ENCODE assay signal across 8 cellular contexts in the genomic region with DNA sequence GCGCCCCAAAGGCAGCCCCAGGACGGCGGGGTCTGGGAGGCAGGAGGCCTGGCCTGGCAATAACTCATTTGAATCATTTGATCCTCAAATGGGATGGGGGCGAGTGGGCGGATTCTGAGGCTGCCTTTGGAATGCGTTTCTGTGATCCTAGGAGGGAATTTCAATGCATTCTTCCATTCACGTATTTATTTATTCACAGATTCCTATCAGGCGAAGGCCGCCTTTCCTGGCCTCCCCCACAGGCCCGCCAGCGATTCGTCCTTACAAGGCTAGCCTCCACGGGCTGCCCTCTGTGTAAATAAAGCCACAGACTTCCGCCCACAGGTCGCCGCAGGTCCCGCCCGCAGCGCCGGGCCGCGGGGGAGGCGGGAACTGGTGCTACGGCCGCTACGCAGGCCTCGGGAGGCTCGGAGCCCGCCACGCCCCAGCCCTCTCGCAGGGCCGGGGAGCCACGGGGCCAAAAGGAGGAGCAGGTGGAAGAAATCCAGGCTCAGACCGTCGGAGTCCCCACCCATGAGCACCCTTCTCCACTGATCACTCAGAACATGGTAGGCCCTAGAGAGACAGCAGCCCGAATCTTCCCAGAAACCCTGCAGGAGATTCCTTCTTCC. TPM values are rescaled to one million over a fixed set of nuclear protein-coding genes. Genes with fewer than 3 reads are reported as not detected.
DNase-seq lines count a peak whose midpoint lies in the region; TF ChIP-seq lines count a peak whose summit lies in the region.

No MANE protein-coding gene starts in this region.

- H3K27me3 ChIP-seq in GM06990 (replicated peaks; ENCODE audit: control insufficient read depth, insufficient read depth, low read length) (no peaks in the 10 kb centered on the region), H9 (ENCODE audit: insufficient read depth, low read length) (no peaks in the 10 kb centered on the region; the same call in 1 of the 2 replicates), Loucy (ENCODE audit: insufficient read depth, low read length, poor library complexity, severe bottlenecking) (no peaks in the 10 kb centered on the region), endodermal cell (ENCODE audit: control insufficient read depth, insufficient read depth, low read length, poor library complexity, severe bottlenecking) (no peaks in the 10 kb centered on the region)

- H4K20me1 ChIP-seq in H9 (ENCODE audit: control insufficient read depth, insufficient read depth, insufficient read length) (no peaks in the 10 kb centered on the region), Loucy (ENCODE audit: insufficient read depth, low read length, poor library complexity, severe bottlenecking) (no peaks in the 10 kb centered on the region)

- H3K27ac ChIP-seq in H9 (ENCODE audit: insufficient read length, low read depth, low read length) = no peak overlapping the region
- H3K27ac ChIP-seq in endodermal cell (ENCODE audit: low read depth, low read length) = no peak overlapping the region
- H3K27ac ChIP-seq in mesodermal cell (ENCODE audit: low read depth, low read length, severe bottlenecking) = peak overlapping the region; percentile 30

- POLR2A ChIA-PET in activated CD4-positive, alpha-beta memory T cell treated with anti-CD3 and anti-CD28 coated beads, Interleukin-2, amount 10 ng/mL, durations not matched to agents 7 days and 5 days (lab: Charles Lee) = no interaction called here

- H3K36me3 ChIP-seq in GM06990 (ENCODE audit: control insufficient read depth, insufficient read depth, low read length) (no peaks in the 10 kb centered on the region), Loucy (ENCODE audit: insufficient read depth, low read length) (no peaks in the 10 kb centered on the region), endodermal cell (ENCODE audit: control insufficient read depth, insufficient read depth, low read length) (no peaks in the 10 kb centered on the region), mesodermal cell (ENCODE audit: control insufficient read depth, insufficient read depth, low read length) (no peaks in the 10 kb centered on the region)

- H3K79me1 ChIP-seq in H9 (ENCODE audit: insufficient read depth, low read depth, low read length, poor library complexity, severe bottlenecking) = no peaks in the 10 kb centered on the region

- H3K9ac ChIP-seq in H9 (ENCODE audit: extremely low read depth, insufficient read length, low read length) (no peak overlapping the region), Loucy (ENCODE audit: low read depth, low read length, poor library complexity, severe bottlenecking) (peak overlapping the region; percentile 94), endodermal cell (ENCODE audit: extremely low read depth, low read length, poor library complexity, severe bottlenecking) (peak overlapping the region; percentile 3)

- DNase-seq in GM06990 (ENCODE audit: extremely low read depth, insufficient read length) = peak; percentile 89
- DNase-seq in H9 = peak; percentile 65
- DNase-seq in activated CD4-positive, alpha-beta memory T cell treated with anti-CD3 and anti-CD28 coated beads, Interleukin-2, amount 10 ng/mL, durations not matched to agents 7 days and 5 days = peak; percentile 70
- peak; percentile 84 for DNase-seq in endodermal cell
- DNase-seq in stimulated activated CD8-positive, alpha-beta memory T cell treated with anti-CD3 and anti-CD28 coated beads, Interleukin-7, amount 100 ng/mL, for 48 hours (ENCODE audit: extremely low read depth in 1 of 2, low read depth in 1 of 2) = peak; percentile 36 to 51
- no peak for DNase-seq in cerebellar nuclear complex (lab: John Stamatoyannopoulos, UW)

- H2AFZ ChIP-seq in H9 (ENCODE audit: low read length) = no peak overlapping the region
- H2AFZ ChIP-seq in Loucy (ENCODE audit: low read length) = peak overlapping the region; percentile 85; the same call in 1 of the 2 replicates

- H3K4me3 Mint-ChIP-seq in H9 = peak overlapping the region; percentile 73 to 82
- peak overlapping the region; percentile 83 for H3K4me3 Mint-ChIP-seq in activated CD4-positive, alpha-beta memory T cell treated with anti-CD3 and anti-CD28 coated beads, Interleukin-2, amount 10 ng/mL, durations not matched to agents 7 days and 5 days
- peak overlapping the region; percentile 74 for H3K4me3 Mint-ChIP-seq in endodermal cell

- H3K9me3 ChIP-seq in H9 (ENCODE audit: control insufficient read depth, low read depth, low read length) (no peaks in the 10 kb centered on the region), Loucy (ENCODE audit: insufficient read depth, low read depth, low read length) (no peaks in the 10 kb centered on the region), endodermal cell (ENCODE audit: control insufficient read depth, low read length) (no peaks in the 10 kb centered on the region), mesodermal cell (ENCODE audit: control insufficient read depth, low read length) (no peaks in the 10 kb centered on the region)

- peak overlapping the region; percentile 33; the same call in 1 of the 2 replicates for H3K14ac ChIP-seq in H9 (ENCODE audit: insufficient read depth, low read length)

- WGBS in H9 (ENCODE audit: extremely low coverage, insufficient read length, low lambda C conversion rate) = no CpG with 5 or more reads among the region's 36 CpGs
- WGBS in endodermal cell (ENCODE audit: insufficient coverage in 1 of 2, insufficient read length in 1 of 2), 2 experiments = 19 to 50% methylated on average over 2 to 36 of the region's 36 CpGs
- WGBS in mesodermal cell (ENCODE audit: insufficient coverage in 2 of 2), 2 experiments = 5 to 9% methylated on average over 15 to 30 of the region's 36 CpGs

- peaks cover 25 to 35% of the 10 kb centered on the region in 2 experiments for H3K4me1 Mint-ChIP-seq in H9
- H3K4me1 Mint-ChIP-seq in activated CD4-positive, alpha-beta memory T cell treated with anti-CD3 and anti-CD28 coated beads, Interleukin-2, amount 10 ng/mL, durations not matched to agents 7 days and 5 days = peaks cover 45% of the 10 kb centered on the region
- H3K4me1 Mint-ChIP-seq in endodermal cell = peaks cover 9% of the 10 kb centered on the region

- no peak overlapping the region for H3K4ac ChIP-seq in H9 (ENCODE audit: low read depth, low read length)

- H3K79me2 ChIP-seq in H9 (ENCODE audit: insufficient read depth, low read length) (no peaks in the 10 kb centered on the region), Loucy (ENCODE audit: insufficient read depth, low read length) (no peaks in the 10 kb centered on the region)

- H3K27me3 Mint-ChIP-seq in H9 (ENCODE audit: low read depth) (peaks cover 27% of the 10 kb centered on the region), endodermal cell (ENCODE audit: insufficient read depth) (peaks cover 32% of the 10 kb centered on the region)
- H3K27me3 Mint-ChIP-seq in activated CD4-positive, alpha-beta memory T cell treated with anti-CD3 and anti-CD28 coated beads, Interleukin-2, amount 10 ng/mL, durations not matched to agents 7 days and 5 days = peaks cover 1% of the 10 kb centered on the region

- no peak overlapping the region for H2BK15ac ChIP-seq in H9 (ENCODE audit: low read depth, low read length)

- H3K36me3 Mint-ChIP-seq in H9 (ENCODE audit: insufficient read depth in 1 of 3, low read depth in 3 of 3) = no peaks in the 10 kb centered on the region; a peak in 1 of 7 replicates
- no peaks in the 10 kb centered on the region for H3K36me3 Mint-ChIP-seq in activated CD4-positive, alpha-beta memory T cell treated with anti-CD3 and anti-CD28 coated beads, Interleukin-2, amount 10 ng/mL, durations not matched to agents 7 days and 5 days (ENCODE audit: low read depth)
- no peaks in the 10 kb centered on the region for H3K36me3 Mint-ChIP-seq in endodermal cell (ENCODE audit: low read depth)

- CTCF ChIA-PET in activated CD4-positive, alpha-beta memory T cell treated with anti-CD3 and anti-CD28 coated beads, Interleukin-2, amount 10 ng/mL, durations not matched to agents 7 days and 5 days (lab: Charles Lee) = no interaction called here

- no peak overlapping the region for H4K8ac ChIP-seq in H9 (replicated peaks; ENCODE audit: insufficient read length, low read depth, low read length)

- no peak overlapping the region for H3T11ph ChIP-seq in H9 (ENCODE audit: low read length)

- no peaks in the 10 kb centered on the region for H3K4me1 ChIP-seq in H9 (ENCODE audit: insufficient read depth, low read length)
- H3K4me1 ChIP-seq in Loucy (ENCODE audit: insufficient read depth, low read length, poor library complexity, severe bottlenecking) = peaks cover 17% of the 10 kb centered on the region
- H3K4me1 ChIP-seq in endodermal cell (ENCODE audit: control insufficient read depth, insufficient read depth, low read length) = no peaks in the 10 kb centered on the region
- peaks cover 5% of the 10 kb centered on the region for H3K4me1 ChIP-seq in mesodermal cell (ENCODE audit: control insufficient read depth, insufficient read depth, low read length, poor library complexity, severe bottlenecking)

- H3K9me2 ChIP-seq in Loucy (replicated peaks; ENCODE audit: low read depth, low read length) = no peaks in the 10 kb centered on the region

- no peak overlapping the region for H2BK5ac ChIP-seq in H9 (ENCODE audit: insufficient read length, low read length)

- no peak overlapping the region for H2AK5ac ChIP-seq in H9 (ENCODE audit: insufficient read length, low read length)

- H3K27ac Mint-ChIP-seq in H9 (no peak overlapping the region; a peak in 1 of 7 replicates), endodermal cell (peak overlapping the region; percentile 60)
- peak overlapping the region; percentile 78 for H3K27ac Mint-ChIP-seq in activated CD4-positive, alpha-beta memory T cell treated with anti-CD3 and anti-CD28 coated beads, Interleukin-2, amount 10 ng/mL, durations not matched to agents 7 days and 5 days

- H2BK120ac ChIP-seq in H9 (ENCODE audit: low read depth, low read length, poor library complexity, severe bottlenecking) = no peak overlapping the region

- TF ChIP-seq CTCF in GM06990 (IDR thresholded peaks at IDR 0.05; ENCODE audit: insufficient read depth, low read length, poor library complexity, severe bottlenecking) = no peak
- TF ChIP-seq CTCF in H9 (conservative IDR thresholded peaks at IDR 0.05) = no peak
- TF ChIP-seq CTCF in Loucy (conservative IDR thresholded peaks at IDR 0.05; ENCODE audit: low read length) = no peak
- no peak for TF ChIP-seq CTCF in endodermal cell (conservative IDR thresholded peaks at IDR 0.05)

- H4K5ac ChIP-seq in H9 (ENCODE audit: insufficient read length, low read depth, low read length) = no peak overlapping the region

- H3K56ac ChIP-seq in H9 (ENCODE audit: insufficient read length, low read depth, low read length) = no peak overlapping the region

- peak overlapping the region; percentile 15 for H2BK12ac ChIP-seq in H9 (ENCODE audit: insufficient read length, low read depth, low read length)

- no peak overlapping the region for H4K91ac ChIP-seq in H9 (ENCODE audit: insufficient read length, low read depth, low read length)

- H2BK20ac ChIP-seq in H9 (ENCODE audit: low read depth, low read length, poor library complexity, severe bottlenecking) = no peak overlapping the region

- H3K23ac ChIP-seq in H9 (ENCODE audit: insufficient read length, low read depth, low read length) = no peak overlapping the region

- peak overlapping the region; percentile 48 for H3K18ac ChIP-seq in H9 (ENCODE audit: insufficient read length, low read depth, low read length)

- H3F3A ChIP-seq in Loucy (ENCODE audit: low read depth) = no peaks in the 10 kb centered on the region

- H3K9me3 Mint-ChIP-seq in H9 (no peaks in the 10 kb centered on the region; a peak in 1 of 5 replicates), endodermal cell (no peaks in the 10 kb centered on the region)
- H3K9me3 Mint-ChIP-seq in activated CD4-positive, alpha-beta memory T cell treated with anti-CD3 and anti-CD28 coated beads, Interleukin-2, amount 10 ng/mL, durations not matched to agents 7 days and 5 days = peaks cover 3% of the 10 kb centered on the region

- peaks cover 16% of the 10 kb centered on the region for H3K23me2 ChIP-seq in H9 (ENCODE audit: insufficient read length, low read depth, low read length, poor library complexity, severe bottlenecking)

- H3K4me2 ChIP-seq in H9 (ENCODE audit: insufficient read depth, insufficient read length, low read length) = peak overlapping the region; percentile 73
- H3K4me2 ChIP-seq in Loucy (ENCODE audit: low read depth, low read length, poor library complexity, severe bottlenecking) = peak overlapping the region; percentile 90

- H3K4me3 ChIP-seq in GM06990 (replicated peaks; ENCODE audit: low read depth, low read length) (peak overlapping the region; percentile 65), Loucy (ENCODE audit: low read length, poor library complexity, severe bottlenecking) (peak overlapping the region; percentile 77), endodermal cell (ENCODE audit: low read length) (peak overlapping the region; percentile 77), mesodermal cell (ENCODE audit: extremely low read depth, insufficient read depth, low read length, poor library complexity, severe bottlenecking) (peak overlapping the region; percentile 43)

RNA-seq across cellular contexts. Expression of gene JUN, which starts 31.3 kb away (rescaled TPM):
- total RNA-seq in H9 (2021) (14.2 and 15.7 TPM in 2 replicates), endodermal cell (10 to 100 TPM; 15.1 to 16.3 TPM)
- total RNA-seq in activated CD4-positive, alpha-beta memory T cell treated with anti-CD3 and anti-CD28 coated beads, Interleukin-2, amount 10 ng/mL, durations not matched to agents 7 days and 5 days = 10 to 100 TPM; 31.1 to 32.3 TPM
- polyA plus RNA-seq in endodermal cell (2013, experiment 1 of 2) = 29.1 TPM
- polyA plus RNA-seq in endodermal cell (2013, experiment 2 of 2) = 30.4 TPM
- polyA plus RNA-seq in mesodermal cell (2013, experiment 1 of 2) = 40.5 TPM
- polyA plus RNA-seq in mesodermal cell (2013, experiment 2 of 2) = 35.1 TPM

Comparison
In these comparisons a context has a peak if more than half of its experiments do, and no peak if none do; other contexts are left out.
1. DNase-seq: peak in GM06990 (single experiment), H9 (single experiment), activated CD4-positive, alpha-beta memory T cell treated with anti-CD3 and anti-CD28 coated beads, Interleukin-2, amount 10 ng/mL, durations not matched to agents 7 days and 5 days (single experiment), endodermal cell (single experiment) and stimulated activated CD8-positive, alpha-beta memory T cell treated with anti-CD3 and anti-CD28 coated beads, Interleukin-7, amount 100 ng/mL, for 48 hours (2 of 2); none in cerebellar nuclear complex (0 of 2).
2. H3K27ac Mint-ChIP-seq: peak in activated CD4-positive, alpha-beta memory T cell treated with anti-CD3 and anti-CD28 coated beads, Interleukin-2, amount 10 ng/mL, durations not matched to agents 7 days and 5 days (single experiment) and endodermal cell (single experiment); none in H9 (0 of 3).
3. Peak in every context shown above with its lines, with median percentiles within 50 percentile points of each other: H3K4me3 ChIP-seq and H3K4me3 Mint-ChIP-seq.